In genomic region chr14:104378636-104379225, GRCh38 we compare ENCODE assay signal across 17 cellular contexts.
DNase-seq lines count a peak whose midpoint lies in the region; ATAC-seq, FAIRE-seq and TF ChIP-seq lines count a peak whose summit lies in the region.
"Had no signal": no experiment of that assay in that cellular context is flagged by ENCODE, and none has a peak within 500 bp of the region (broad histone marks: within the 10 kb centered on the region; RNA-seq: fewer than 3 reads in every experiment).

No MANE protein-coding gene starts in this region.

- no peak for TF ChIP-seq CTCF in K562 (IDR thresholded peaks at IDR 0.05 in 2 of 3, conservative IDR thresholded peaks at IDR 0.05 in 1 of 3; ENCODE audit: insufficient read depth in 2 of 3, low read depth in 1 of 3, low read length in 3 of 3)
- TF ChIP-seq CTCF in neural cell (IDR thresholded peaks at IDR 0.05; ENCODE audit: poor library complexity, severe bottlenecking), result peak; percentile 18
- no peak for TF ChIP-seq CTCF in foreskin keratinocyte (conservative IDR thresholded peaks at IDR 0.05)

- H3K79me2 ChIP-seq in K562 (ENCODE audit: control insufficient read depth, insufficient read depth, low read length) (no peaks in the 10 kb centered on the region), neural cell (replicated peaks; ENCODE audit: insufficient read depth, low read length) (no peaks in the 10 kb centered on the region)

- H3K27me3 ChIP-seq in K562 (ENCODE audit: control insufficient read depth in 2 of 2, insufficient read depth in 2 of 2, low read length in 2 of 2) (peaks cover 0 to 30% of the 10 kb centered on the region in 2 experiments; a peak in 2 of 5 replicates), neural cell (ENCODE audit: insufficient read depth, low read depth, low read length) (no peaks in the 10 kb centered on the region), foreskin keratinocyte (peaks cover 3% of the 10 kb centered on the region)
- H3K27me3 ChIP-seq: Peyer's patch had no signal

- CTCF ChIA-PET in K562 (lab: Yijun Ruan, JAX; ENCODE audit: low intra/inter-chr PET ratio), result no interaction called here

- POLR2A ChIA-PET in K562 (lab: Yijun Ruan, JAX), result no interaction called here

- intact Hi-C loops in left ventricle myocardium superior (cut with micrococcal nuclease) (no loop called here), left cardiac atrium (cut with DNase I) (loop anchor here in 1 of 2 donors (10.0 kb wide), 1 partner anchor 234 kb away; no protein-coding TSS in a partner anchor), K562 (cut with micrococcal nuclease) (no loop called here)

- no peak overlapping the region for H3K9ac ChIP-seq in K562 (ENCODE audit: insufficient read depth in 1 of 2, low read depth in 2 of 2, low read length in 2 of 2)
- peak overlapping the region; percentile 75 for H3K9ac ChIP-seq in neural cell (ENCODE audit: low read length)

- H3K9me3 ChIP-seq in K562 (replicated peaks; ENCODE audit: control insufficient read depth, insufficient read depth, low read depth, low read length) (no peaks in the 10 kb centered on the region), neural cell (ENCODE audit: low read length) (no peaks in the 10 kb centered on the region)
- H3K9me3 ChIP-seq: SJCRH30 had no signal

- TF ChIP-seq RAD21 in K562 (CRISPR knock-in tag; conservative IDR thresholded peaks at IDR 0.05 in 1 of 2, IDR thresholded peaks at IDR 0.05 in 1 of 2), result no peak
- peak; percentile 47 for TF ChIP-seq RAD21 in neural cell (conservative IDR thresholded peaks at IDR 0.05)

- peak; percentile 5 for DNase-seq in left ventricle myocardium superior
- DNase-seq in left cardiac atrium, result no peak
- DNase-seq in K562 (ENCODE audit: extremely low read depth in 1 of 4, low spot score in 3 of 4), result no peak
- no peak for DNase-seq in foreskin keratinocyte
- no peak for DNase-seq in NCI-H2107 (lab: John Stamatoyannopoulos, UW)
- DNase-seq: CD4-positive, alpha-beta T cell; COR-L47; DND-41; Kasumi-1; NCI-H187; NCI-H82; Peyer's patch; SJCRH30 had no signal

- H3K9me2 ChIP-seq in neural cell (ENCODE audit: insufficient read depth, low read length), result no peaks in the 10 kb centered on the region

- 4% methylated on average over 5 of the region's 8 CpGs for WGBS in K562 (ENCODE audit: insufficient coverage, low coverage, missing lambda C conversion rate)

- H3K36me3 ChIP-seq in K562 (ENCODE audit: control insufficient read depth, insufficient read depth, low read length) (no peaks in the 10 kb centered on the region), neural cell (ENCODE audit: insufficient read depth, low read length) (no peaks in the 10 kb centered on the region)
- H3K36me3 ChIP-seq: Peyer's patch, SJCRH30 had no signal

- no peak overlapping the region for H2AFZ ChIP-seq in K562 (ENCODE audit: low read depth, low read length)
- H2AFZ ChIP-seq in neural cell (ENCODE audit: low read depth, low read length), result peak overlapping the region; percentile 59

- H3K9me1 ChIP-seq in K562 (ENCODE audit: control insufficient read depth, insufficient read depth, low read length), result no peaks in the 10 kb centered on the region

- no peak for FAIRE-seq in K562 (lab: Jason Lieb, UNC)
- FAIRE-seq: GM12878, H54 had no signal

- H4K20me1 ChIP-seq in K562 (replicated peaks; ENCODE audit: control insufficient read depth, insufficient read depth, low read length) (no peaks in the 10 kb centered on the region; the same call in 1 of the 2 replicates), neural cell (ENCODE audit: insufficient read depth) (no peaks in the 10 kb centered on the region)

- TF ChIP-seq EP300 in K562 (IDR thresholded peaks at IDR 0.05; ENCODE audit: low read length) (no peak), neural cell (conservative IDR thresholded peaks at IDR 0.05; ENCODE audit: poor library complexity, severe bottlenecking) (peak; percentile 90)

- ATAC-seq in left ventricle myocardium superior (no peak), left cardiac atrium (no peak), K562 (no peak), HG03097 (IDR thresholded peaks at IDR 0.05; ENCODE audit: low FRiP score, unreplicated experiment) (no peak), foreskin keratinocyte (no peak)
- ATAC-seq: GM12878 had no signal

- in situ Hi-C loops in K562 (cut with MboI), result no loop called here

- H3F3A ChIP-seq in neural cell (ENCODE audit: insufficient read depth, low read length, poor library complexity, severe bottlenecking), result no peaks in the 10 kb centered on the region

- no peak overlapping the region for H3K4me2 ChIP-seq in K562 (ENCODE audit: insufficient read depth, low read length)
- H3K4me2 ChIP-seq in neural cell (ENCODE audit: low read length), result peak overlapping the region; percentile 56

- TF ChIP-seq POLR2A in K562 (conservative IDR thresholded peaks at IDR 0.05), result no peak

- H3K4me1 ChIP-seq in K562 (replicated peaks in 1 of 2; ENCODE audit: control insufficient read depth in 2 of 2, insufficient read depth in 2 of 2, low read length in 2 of 2), result peaks cover 0 to under 1% of the 10 kb centered on the region in 2 experiments; a peak in 1 of 5 replicates
- no peaks in the 10 kb centered on the region for H3K4me1 ChIP-seq in foreskin keratinocyte
- H3K4me1 ChIP-seq: Peyer's patch, SJCRH30 had no signal

- no peak overlapping the region for H3K27ac ChIP-seq in K562 (ENCODE audit: extremely low read depth, low read depth, low read length)
- H3K27ac ChIP-seq in neural cell (ENCODE audit: low read length), result peak overlapping the region; percentile 98
- no peak overlapping the region for H3K27ac ChIP-seq in foreskin keratinocyte
- H3K27ac ChIP-seq: Peyer's patch, SJCRH30 had no signal

- no TSS peak for BruUV-seq in K562 (replicated peaks; lab: Mats Ljungman, UMichigan)

- H3K4me3 ChIP-seq in K562 (no peak overlapping the region), neural cell (ENCODE audit: low read length) (peak overlapping the region; percentile 52)
- H3K4me3 ChIP-seq: GM12878, Peyer's patch, SJCRH30 had no signal

TF ChIP-seq in K562, 482 proteins besides CTCF, POLR2A, EP300 and RAD21:
- TF ChIP-seq DEAF1 (CRISPR knock-in tag; IDR thresholded peaks at IDR 0.05) (no peak), RFX1 (IDR thresholded peaks at IDR 0.05) (peak; percentile 69)
TF ChIP-seq in K562: peak in this region for 1.

TF ChIP-seq in neural cell, 6 proteins besides CTCF, POLR2A, EP300 and RAD21:
- TF ChIP-seq TAF1 (IDR thresholded peaks at IDR 0.05; ENCODE audit: low read depth) (peak; percentile 68), MXI1 (conservative IDR thresholded peaks at IDR 0.05; ENCODE audit: poor library complexity, severe bottlenecking) (peak; percentile 87), POLR2AphosphoS5 (IDR thresholded peaks at IDR 0.05) (peak; percentile 78), SMC3 (conservative IDR thresholded peaks at IDR 0.05; ENCODE audit: poor library complexity) (peak; percentile 56), REST (IDR thresholded peaks at IDR 0.05; ENCODE audit: borderline replicate concordance) (peak; percentile 99), EZH2 (IDR thresholded peaks at IDR 0.05; ENCODE audit: borderline replicate concordance, insufficient read depth, low read length, poor library complexity, severe bottlenecking) (no peak)
